Comparison of ENCODE assay signal across 24 cellular contexts in genomic region chr1:37398096-37398495, GRCh38.
"Had no signal": no experiment of that assay in that cellular context is flagged by ENCODE, and none has a peak within 500 bp of the region (broad histone marks: within the 10 kb centered on the region; RNA-seq: fewer than 3 reads in every experiment).

No MANE protein-coding gene starts in this region.

- H3K36me3 ChIP-seq: colonic mucosa, esophagus muscularis mucosa, esophagus squamous epithelium, gastrocnemius medialis, gastroesophageal sphincter, heart left ventricle, heart right ventricle had no signal

- DNase-seq: colonic mucosa; cortex of kidney; dermis blood vessel endothelial cell; dorsolateral prefrontal cortex; effector CD4-positive, alpha-beta T cell; effector CD8-positive, alpha-beta T cell; effector memory CD4-positive, alpha-beta T cell; effector memory CD8-positive, alpha-beta T cell; endodermal cell; erythroblast; esophagus squamous epithelium; foreskin fibroblast; foreskin keratinocyte; foreskin melanocyte; gastrocnemius medialis; glutamatergic neuron; heart left ventricle; heart right ventricle had no signal

- H3K27ac ChIP-seq: colonic mucosa, coronary artery, dorsolateral prefrontal cortex, epithelial cell of prostate, esophagus muscularis mucosa, esophagus squamous epithelium, foreskin keratinocyte, gastrocnemius medialis, gastroesophageal sphincter, heart left ventricle, heart right ventricle had no signal

- ATAC-seq: effector memory CD8-positive, alpha-beta T cell; esophagus mucosa; foreskin keratinocyte; gastrocnemius medialis; gastroesophageal sphincter; heart left ventricle; heart right ventricle had no signal

- H3K9me3 Mint-ChIP-seq: dendritic cell treated with granulocyte-macrophage colony-stimulating factor and Interleukin-4, amounts not matched to agents 40 ng/mL and 50 ng/mL, for 4 days; effector memory CD8-positive, alpha-beta T cell; endodermal cell had no signal

- H3K27me3 ChIP-seq: colonic mucosa had no signal

- H3K4me3 ChIP-seq: colonic mucosa, coronary artery, dorsolateral prefrontal cortex, esophagus muscularis mucosa, esophagus squamous epithelium, gastrocnemius medialis, gastroesophageal sphincter, heart left ventricle, heart right ventricle had no signal

- H3K4me1 ChIP-seq: colonic mucosa, esophagus muscularis mucosa, esophagus squamous epithelium, foreskin keratinocyte, gastrocnemius medialis, gastroesophageal sphincter, heart left ventricle, heart right ventricle had no signal

- H3K9me3 ChIP-seq: colonic mucosa, esophagus muscularis mucosa, esophagus squamous epithelium, gastrocnemius medialis, gastroesophageal sphincter, heart left ventricle, heart right ventricle had no signal

- H3K27ac Mint-ChIP-seq: dendritic cell treated with granulocyte-macrophage colony-stimulating factor and Interleukin-4, amounts not matched to agents 40 ng/mL and 50 ng/mL, for 4 days; effector memory CD8-positive, alpha-beta T cell; endodermal cell had no signal

- H3K4me3 Mint-ChIP-seq: dendritic cell treated with granulocyte-macrophage colony-stimulating factor and Interleukin-4, amounts not matched to agents 40 ng/mL and 50 ng/mL, for 4 days; effector memory CD8-positive, alpha-beta T cell; endodermal cell had no signal
